In genomic region chr17:72745241-72745640, GRCh38 we compare ENCODE assay signal across 4 cellular contexts.
"Had no signal": no experiment of that assay in that cellular context is flagged by ENCODE, and none has a peak within 500 bp of the region (broad histone marks: within the 10 kb centered on the region; RNA-seq: fewer than 3 reads in every experiment).

No MANE protein-coding gene starts in this region.

- H3K4me3 ChIP-seq: K562 had no signal

- H3K27ac ChIP-seq: HL-60 had no signal

- DNase-seq: IMR-90, KBM-7 had no signal
